In genomic region chr2:42195559-42195958, GRCh38 we compare ENCODE assay signal across 13 cellular contexts. TPM values are rescaled to one million over a fixed set of nuclear protein-coding genes. Genes with fewer than 3 reads are reported as not detected.
DNase-seq lines count a peak whose midpoint lies in the region; FAIRE-seq and TF ChIP-seq lines count a peak whose summit lies in the region.
"Had no signal": no experiment of that assay in that cellular context is flagged by ENCODE, and none has a peak within 500 bp of the region (broad histone marks: within the 10 kb centered on the region; RNA-seq: fewer than 3 reads in every experiment).

No MANE protein-coding gene starts in this region.

- no peak for TF ChIP-seq CTCF in mesothelial cell of epicardium (IDR thresholded peaks at IDR 0.05; ENCODE audit: unreplicated experiment)

- H3K4me1 Mint-ChIP-seq in mesothelial cell of epicardium, result peaks cover 34% of the 10 kb centered on the region

- peak; percentile 55 for FAIRE-seq in colon (lab: Jason Lieb, UNC)

- peaks cover 6% of the 10 kb centered on the region for H3K9me3 Mint-ChIP-seq in mesothelial cell of epicardium

- no peaks in the 10 kb centered on the region for H3K27me3 Mint-ChIP-seq in mesothelial cell of epicardium (ENCODE audit: low read depth)

- H3K4me3 Mint-ChIP-seq in mesothelial cell of epicardium, result no peak overlapping the region

- peak; percentile 31 for DNase-seq in DMS 273 treated with DMSO at 0.1 percent for 48 hours (lab: John Stamatoyannopoulos, UW)
- peak; percentile 59 for DNase-seq in M059J (ENCODE audit: low read depth)
- DNase-seq in mesothelial cell of epicardium (ENCODE audit: low spot score in 2 of 2, unreplicated experiment in 2 of 2), result no peak
- no peak for DNase-seq in GOT3 (lab: John Stamatoyannopoulos, UW)
- no peak for DNase-seq in DMS153 (lab: John Stamatoyannopoulos, UW)
- DNase-seq in NCI-H2029 treated with DMSO at 0.1 percent for 48 hours (lab: John Stamatoyannopoulos, UW), result no peak
- no peak for DNase-seq in SIG-M5 treated with dmso at 0.1 percent for 504 hours (lab: John Stamatoyannopoulos, UW; ENCODE audit: unreplicated experiment)
- DNase-seq: amygdala, lower lobe of right lung, NCI-H748 treated with DMSO at 0.1 percent for 48 hours, psoas muscle, T-helper 2 cell had no signal

- peak overlapping the region; percentile 18 for H3K27ac Mint-ChIP-seq in mesothelial cell of epicardium

- peaks cover 4% of the 10 kb centered on the region for H3K36me3 Mint-ChIP-seq in mesothelial cell of epicardium

RNA-seq across cellular contexts. Expression of gene EML4, which starts 26.4 kb away (rescaled TPM):
- 27.5 and 36.7 TPM in 2 replicates for total RNA-seq in M059J (2014; rRNA removed; shearing (Covaris generic))
- total RNA-seq in mesothelial cell of epicardium, result 93.4 to 97.2 TPM (median 95.6 TPM) in 3 replicates

Comparison
In these comparisons a context has a peak if more than half of its experiments do, and no peak if none do; other contexts are left out.
1. DNase-seq: peak in DMS 273 treated with DMSO at 0.1 percent for 48 hours (single experiment) and M059J (single experiment); none in mesothelial cell of epicardium (0 of 2), GOT3 (single experiment), DMS153 (single experiment), NCI-H2029 treated with DMSO at 0.1 percent for 48 hours (single experiment) and SIG-M5 treated with dmso at 0.1 percent for 504 hours (single experiment).